In genomic region chr10:124952123-124952522, GRCh38 we compare ENCODE assay signal across 24 cellular contexts.
"Had no signal": no experiment of that assay in that cellular context is flagged by ENCODE, and none has a peak within 500 bp of the region (broad histone marks: within the 10 kb centered on the region; RNA-seq: fewer than 3 reads in every experiment).

No MANE protein-coding gene starts in this region.

- H3K27ac ChIP-seq: ascending aorta, cardiac muscle cell, coronary artery, heart left ventricle, skin epidermis, thoracic aorta, upper lobe of left lung, vagina had no signal

- H3K27me3 ChIP-seq: ascending aorta, cardiac muscle cell, heart left ventricle, upper lobe of left lung, vagina had no signal

- H3K9me3 ChIP-seq: ascending aorta, heart left ventricle, mucosa of descending colon, thoracic aorta, upper lobe of left lung, vagina had no signal

- ATAC-seq: activated T-cell treated with anti-CD3 and anti-CD28 coated beads, Interleukin-2, amount 50 U/mL, for 72 hours; effector memory CD8-positive, alpha-beta T cell; heart left ventricle; mucosa of descending colon; natural killer cell treated with Interleukin-12 subunit alpha and Interleukin-12 subunit beta and Interleukin-15 and Interleukin-18, amount 100 ng/mL, for 72 hours; sciatic nerve; stimulated activated effector memory CD8-positive, alpha-beta T cell treated with anti-CD3 and anti-CD28 coated beads, Interleukin-12 subunit alpha, Interleukin-12 subunit beta, amount 100 ng/mL, for 72 hours had no signal

- DNase-seq: activated B cell treated with CpG ODN at 0.5 μM for 24 hours; activated effector memory CD4-positive, alpha-beta T cell treated with Interleukin-2 at 50 U/mL for 16 hours; activated naive CD4-positive, alpha-beta T cell treated with Interleukin-2 at 50 U/mL for 16 hours; activated T-cell treated with anti-CD3 and anti-CD28 coated beads for 4 hours; activated T-cell treated with anti-CD3 and anti-CD28 coated beads, Interleukin-2, amount 50 U/mL, for 72 hours; cerebellar nuclear complex; effector memory CD8-positive, alpha-beta T cell; foreskin fibroblast; heart left ventricle; hypothalamus; immature natural killer cell; mucosa of descending colon; posterior cingulate gyrus; stimulated activated CD4-positive, alpha-beta T cell treated with anti-CD3 and anti-CD28 coated beads, Interleukin-4, amount 100 ng/mL, for 24 hours; upper lobe of left lung had no signal

- H3K4me3 ChIP-seq: ascending aorta, cardiac muscle cell, coronary artery, heart left ventricle, mucosa of descending colon, skin epidermis, thoracic aorta, upper lobe of left lung, vagina had no signal

- H3K36me3 ChIP-seq: cardiac muscle cell, thoracic aorta, vagina had no signal
